Comparison of ENCODE assay signal across 1 cellular context in the genomic region with DNA sequence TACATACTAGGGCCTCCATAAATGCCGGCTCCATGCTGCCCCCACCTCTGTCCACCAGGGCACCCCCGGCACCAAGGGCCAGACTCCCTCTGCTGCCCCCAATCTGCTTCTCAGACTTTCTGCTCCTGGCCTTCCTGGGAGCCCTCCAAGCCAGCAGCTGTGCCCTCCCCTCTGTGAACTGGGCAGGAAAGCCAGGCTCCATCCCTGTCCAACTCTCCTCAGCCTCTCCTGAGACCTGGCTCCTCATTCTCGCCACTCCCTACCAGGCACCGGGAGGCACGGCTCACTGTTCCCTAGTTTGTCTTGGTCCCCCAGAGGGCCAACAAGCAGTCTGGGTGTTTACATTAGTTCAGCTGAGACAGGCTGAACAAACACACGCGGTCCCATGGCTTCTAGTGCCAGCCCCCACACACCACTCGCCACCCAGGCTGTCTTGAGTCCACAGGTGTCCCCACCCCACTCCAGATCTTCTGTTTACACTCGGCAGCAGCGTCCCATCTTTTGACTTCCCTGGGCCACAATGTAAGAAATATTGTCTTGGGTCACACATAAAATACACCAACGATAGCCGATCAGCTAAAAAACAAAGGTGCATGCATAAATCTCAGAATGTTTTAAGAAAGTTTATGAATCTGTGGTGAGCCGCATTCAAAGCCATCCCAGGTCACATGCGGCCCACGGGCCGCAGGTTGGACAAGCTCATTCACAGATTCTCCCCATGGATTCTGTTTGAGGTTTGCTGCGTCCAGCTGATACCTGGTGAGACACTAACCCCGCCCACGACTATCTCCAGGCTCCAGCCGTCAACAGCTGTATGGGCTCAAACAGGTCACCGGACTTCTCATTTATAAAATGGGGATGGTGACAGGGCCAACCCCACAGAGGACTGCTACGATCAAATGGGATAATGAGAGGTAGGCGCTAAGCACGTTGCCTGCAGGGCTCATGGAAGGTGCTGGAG.
TF ChIP-seq lines count a peak whose summit lies in the region.

No MANE protein-coding gene starts in this region.

TF ChIP-seq in SK-N-SH treated with all-trans-retinoic acid at 6 μM for 48 hours, 23 proteins besides CTCF, POLR2A, EP300 and RAD21 (continued from another document):
- no peak for TF ChIP-seq ZNF8 (CRISPR knock-in tag; IDR thresholded peaks at IDR 0.05)
- TF ChIP-seq TCF4 (CRISPR knock-in tag; IDR thresholded peaks at IDR 0.05; ENCODE audit: borderline replicate concordance) = no peak
- TF ChIP-seq TOX (CRISPR knock-in tag; IDR thresholded peaks at IDR 0.05; ENCODE audit: borderline replicate concordance) = no peak
- TF ChIP-seq OSR1 (CRISPR knock-in tag; IDR thresholded peaks at IDR 0.05) = no peak
- TF ChIP-seq RARB (CRISPR knock-in tag; IDR thresholded peaks at IDR 0.05) = no peak
- no peak for TF ChIP-seq POU6F1 (CRISPR knock-in tag; IDR thresholded peaks at IDR 0.05; ENCODE audit: borderline replicate concordance, low read depth)
- no peak for TF ChIP-seq CREB5 (CRISPR knock-in tag; IDR thresholded peaks at IDR 0.05; ENCODE audit: low read depth)
